In genomic region chr1:15902882-15903281, GRCh38 we compare ENCODE assay signal across 13 cellular contexts. TPM values are rescaled to one million over a fixed set of nuclear protein-coding genes. Genes with fewer than 3 reads are reported as not detected.
DNase-seq lines count a peak whose midpoint lies in the region; ATAC-seq, FAIRE-seq and TF ChIP-seq lines count a peak whose summit lies in the region.
"Had no signal": no experiment of that assay in that cellular context is flagged by ENCODE, and none has a peak within 500 bp of the region (broad histone marks: within the 10 kb centered on the region; RNA-seq: fewer than 3 reads in every experiment).

No MANE protein-coding gene starts in this region.

- BruUV-seq in PC-3 (replicated peaks; lab: Mats Ljungman, UMichigan): no TSS peak

- H2AFZ ChIP-seq in PC-3 (ENCODE audit: low read length): no peak overlapping the region

- peak; percentile 46 for DNase-seq in Caki2 (ENCODE audit: low read depth)
- peak; percentile 89 for DNase-seq in PC-3
- DNase-seq in epithelial cell of prostate (ENCODE audit: low read depth, low spot score): peak; percentile 54
- no peak for DNase-seq in CD1c-positive myeloid dendritic cell (ENCODE audit: extremely low spot score)
- no peak for DNase-seq in UCSD-AML1 (lab: John Stamatoyannopoulos, UW; ENCODE audit: unreplicated experiment)
- DNase-seq in urothelium cell line (ENCODE audit: low spot score): no peak
- DNase-seq: CD8-positive, alpha-beta memory T cell; KBM-7; naive thymus-derived CD8-positive, alpha-beta T cell; OCI-M1 had no signal

- ATAC-seq in PC-3 (peak; percentile 96), GM21447 (IDR thresholded peaks at IDR 0.05; ENCODE audit: unreplicated experiment) (no peak)
- ATAC-seq: naive thymus-derived CD8-positive, alpha-beta T cell had no signal

- intact Hi-C loops in PC-3 (cut with micrococcal nuclease): loop anchor here (5.0 kb wide), 1 partner anchor 56 kb away; the partner anchor contains the start of gene SPEN

- no peaks in the 10 kb centered on the region for H3K9me3 Mint-ChIP-seq in nephron
- H3K9me3 Mint-ChIP-seq: CD8-positive, alpha-beta memory T cell; naive thymus-derived CD8-positive, alpha-beta T cell had no signal

- H3K27ac Mint-ChIP-seq in nephron: peak overlapping the region; percentile 45 to 62 (median 60)

- H3K4me2 ChIP-seq in PC-3 (ENCODE audit: low read length): peak overlapping the region; percentile 72

- no peak overlapping the region for H3K4me3 Mint-ChIP-seq in nephron
- H3K4me3 Mint-ChIP-seq: CD8-positive, alpha-beta memory T cell had no signal

- H3K9ac ChIP-seq in PC-3 (ENCODE audit: low read length): no peak overlapping the region

- H3K4me3 ChIP-seq in PC-3 (ENCODE audit: low read length): no peak overlapping the region; the same call in 1 of the 2 replicates

- peaks cover 96% of the 10 kb centered on the region for H3K79me2 ChIP-seq in PC-3 (ENCODE audit: low read length)

- no peaks in the 10 kb centered on the region for H3K27me3 Mint-ChIP-seq in nephron (ENCODE audit: low read depth)
- H3K27me3 Mint-ChIP-seq: CD8-positive, alpha-beta memory T cell; naive thymus-derived CD8-positive, alpha-beta T cell had no signal

- no peaks in the 10 kb centered on the region for H3K9me3 ChIP-seq in PC-3 (ENCODE audit: low read length)

- TF ChIP-seq CTCF in PC-3 (conservative IDR thresholded peaks at IDR 0.05; ENCODE audit: low read depth, low read length) (no peak), nephron (IDR thresholded peaks at IDR 0.05; ENCODE audit: unreplicated experiment in 3 of 3) (no peak)

- in situ Hi-C loops in Caki2 (cut with HindIII; ENCODE audit: low pct_unique_long_range_greater_than_20kb, low sequenced_read_pairs): no loop called here

- H3K4me1 Mint-ChIP-seq in nephron: peaks cover 11% of the 10 kb centered on the region

- peaks cover 3% of the 10 kb centered on the region for H3F3A ChIP-seq in PC-3 (ENCODE audit: low read length, unreplicated experiment)

- CTCF ChIA-PET in PC-3 (lab: Charles Lee): no interaction called here

- H3K36me3 ChIP-seq in PC-3 (ENCODE audit: low read depth, low read length): no peaks in the 10 kb centered on the region; the same call in none of the 2 replicates

- H3K4me1 ChIP-seq in PC-3 (ENCODE audit: insufficient read depth, low read length): peaks cover 22% of the 10 kb centered on the region

- peaks cover 18% of the 10 kb centered on the region for H3K36me3 Mint-ChIP-seq in nephron (ENCODE audit: low read depth)

- no peak for FAIRE-seq in urothelium cell line (lab: Jason Lieb, UNC)
- FAIRE-seq: islet of Langerhans had no signal

- peak overlapping the region; percentile 41 for H3K27ac ChIP-seq in PC-3 (ENCODE audit: low read length)
- peak overlapping the region; percentile 15 for H3K27ac ChIP-seq in epithelial cell of prostate

- H4K20me1 ChIP-seq in PC-3 (ENCODE audit: low read length): peaks cover 4% of the 10 kb centered on the region; the same call in 1 of the 2 replicates

- H3K27me3 ChIP-seq in PC-3 (ENCODE audit: low read length): no peaks in the 10 kb centered on the region

- no peaks in the 10 kb centered on the region for H3K9me2 ChIP-seq in PC-3 (replicated peaks; ENCODE audit: low read length)

- POLR2A ChIA-PET in PC-3 (lab: Charles Lee; ENCODE audit: unreplicated experiment): interaction anchor here (0.6 kb wide), 1 partner anchor 51 kb away, joined by 4 read pairs; no protein-coding TSS in a partner anchor

RNA-seq across cellular contexts. Expression of gene SPEN, which starts 55.4 kb away (rescaled TPM):
- 6.9 and 9.3 TPM in 2 replicates for total RNA-seq in Caki2 (2014; rRNA removed; shearing (Covaris generic); ENCODE audit: low replicate concordance)
- 26.7 and 35.7 TPM in 2 replicates for total RNA-seq in PC-3 (2014; rRNA removed)

Comparison
In these comparisons a context has a peak if more than half of its experiments do, and no peak if none do; other contexts are left out.
1. DNase-seq: peak in Caki2 (single experiment), PC-3 (single experiment) and epithelial cell of prostate (single experiment); none in CD1c-positive myeloid dendritic cell (single experiment), UCSD-AML1 (single experiment) and urothelium cell line (single experiment).